In the genomic region with DNA sequence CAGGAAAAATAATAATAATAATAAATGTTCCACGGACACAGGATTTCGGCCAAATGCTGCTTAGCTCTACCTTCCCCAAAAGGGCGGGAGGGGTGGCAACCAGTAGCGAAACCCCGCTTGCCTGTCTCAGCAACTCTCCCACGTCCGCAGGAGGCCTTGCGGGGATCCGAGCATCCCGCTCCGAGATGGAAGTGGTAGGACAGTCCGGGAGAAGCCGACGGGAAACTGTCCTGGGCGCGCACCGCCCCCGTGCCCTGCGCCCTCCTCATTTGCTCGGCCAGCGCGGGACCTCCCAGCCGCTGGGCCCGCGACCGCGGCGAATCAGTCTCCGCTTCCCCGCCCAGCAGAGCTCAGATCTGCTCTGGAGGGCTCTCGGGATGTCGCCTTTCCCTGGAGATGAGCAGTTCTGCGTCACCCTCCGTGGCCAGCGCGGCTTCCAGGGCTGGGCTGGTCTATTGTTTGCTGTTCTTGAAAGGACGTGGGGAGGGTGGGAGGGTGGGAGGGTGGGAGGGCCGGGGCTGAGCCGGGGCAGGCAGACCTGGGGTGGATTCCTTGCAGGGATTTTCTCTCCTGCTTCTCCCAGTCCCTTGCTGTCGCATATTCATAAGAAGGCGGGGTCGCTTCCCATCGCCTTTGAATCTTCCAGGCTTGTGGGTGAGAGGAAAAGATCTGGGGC, we compare ENCODE assay signal across 8 cellular contexts. TPM values are rescaled to one million over a fixed set of nuclear protein-coding genes. Genes with fewer than 3 reads are reported as not detected.
DNase-seq lines count a peak whose midpoint lies in the region; ATAC-seq and TF ChIP-seq lines count a peak whose summit lies in the region.

No MANE protein-coding gene starts in this region.

- H3K9me3 ChIP-seq in iPS DF 6.9 (ENCODE audit: control insufficient read depth, insufficient read depth, low read length): no peaks in the 10 kb centered on the region
- peaks cover 0 to 22% (median 15%) of the 10 kb centered on the region in 8 donors for H3K9me3 ChIP-seq in spleen

- H3K27ac ChIP-seq in VCaP: no peak overlapping the region
- no peak overlapping the region for H3K27ac ChIP-seq in iPS DF 6.9 (ENCODE audit: low read length)
- no peak overlapping the region for H3K27ac ChIP-seq in spleen

- intact Hi-C loops in spleen (cut with DNase I; ENCODE audit: low total_unique reads): no loop called here

- peaks cover 14% of the 10 kb centered on the region for H3K27me3 ChIP-seq in H7 (ENCODE audit: control insufficient read depth, insufficient read depth, low read length)
- no peaks in the 10 kb centered on the region; the same call in 1 of the 2 replicates for H3K27me3 ChIP-seq in iPS DF 6.9 (ENCODE audit: control insufficient read depth, insufficient read depth, low read length)
- peaks cover 6 to 79% (median 32%) of the 10 kb centered on the region in 7 donors for H3K27me3 ChIP-seq in spleen (replicated peaks in 1 of 7)

- no peak for TF ChIP-seq POLR2A in spleen (IDR thresholded peaks at IDR 0.05)

- DNase-seq in H7 (peak; percentile 84), iPS DF 6.9 (ENCODE audit: low read depth, low spot score) (no peak), spleen (peak; percentile 60), cerebellar cortex (ENCODE audit: low spot score) (no peak)
- DNase-seq in stimulated activated naive CD4-positive, alpha-beta T cell treated with Interleukin-2 at 50 U/mL for 16 hours (lab: John Stamatoyannopoulos, UW): no peak
- DNase-seq in stimulated activated CD4-positive, alpha-beta T cell treated with anti-CD3 and anti-CD28 coated beads, Interleukin-2, amount 100 ng/mL, for 48 hours: no peak

- H3K4me3 ChIP-seq in H7 (ENCODE audit: insufficient read depth, low read depth, low read length) (peak overlapping the region; percentile 67), iPS DF 6.9 (ENCODE audit: low read length) (peak overlapping the region; percentile 47), spleen (peak overlapping the region in 4 of 8 donors; percentile 13 to 54 (median 20))

- ATAC-seq in GM19324 (IDR thresholded peaks at IDR 0.05; ENCODE audit: low FRiP score, unreplicated experiment): no peak

- TF ChIP-seq CTCF in VCaP (conservative IDR thresholded peaks at IDR 0.05) (0 out of 2 replicates have a peak, but pooled peaks have one; percentile 9), spleen (IDR thresholded peaks at IDR 0.05 in 8 of 11, conservative IDR thresholded peaks at IDR 0.05 in 3 of 11) (no peak)

- no peaks in the 10 kb centered on the region for H3K36me3 ChIP-seq in H7 (replicated peaks; ENCODE audit: control insufficient read depth, insufficient read depth, low read length)
- no peaks in the 10 kb centered on the region for H3K36me3 ChIP-seq in iPS DF 6.9 (ENCODE audit: control insufficient read depth, insufficient read depth, low read length)
- H3K36me3 ChIP-seq in spleen: no peaks in the 10 kb centered on the region

- WGBS in iPS DF 6.9 (ENCODE audit: insufficient coverage, insufficient read length): no CpG with 5 or more reads among the region's 43 CpGs
- 3 to 11% (median 4%) methylated on average over 30 to 43 of the region's 43 CpGs for WGBS in spleen, 5 donors

- no peaks in the 10 kb centered on the region for H3K4me1 ChIP-seq in iPS DF 6.9 (ENCODE audit: control insufficient read depth, insufficient read depth, low read length)
- H3K4me1 ChIP-seq in spleen: peaks cover 0 to 12% (median 7%) of the 10 kb centered on the region in 6 donors

RNA-seq across cellular contexts. Expression of gene PABPC3, which starts 48.8 kb away (rescaled TPM):
- total RNA-seq in H7 (2014; rRNA removed; shearing (Covaris generic)): 0.03 and 0.04 TPM in 2 replicates
- under 1 TPM; 0.20 to 0.38 (median 0.30) TPM for total RNA-seq in spleen
- under 1 TPM; 0.03 to 0.21 (median 0.13) TPM for polyA plus RNA-seq in spleen

Comparison
In these comparisons a context has a peak if more than half of its experiments do, and no peak if none do; other contexts are left out.
1. DNase-seq: peak in H7 (single experiment) and spleen (single experiment); none in iPS DF 6.9 (single experiment), cerebellar cortex (single experiment), stimulated activated naive CD4-positive, alpha-beta T cell treated with Interleukin-2 at 50 U/mL for 16 hours (single experiment) and stimulated activated CD4-positive, alpha-beta T cell treated with anti-CD3 and anti-CD28 coated beads, Interleukin-2, amount 100 ng/mL, for 48 hours (0 of 2).